In the genomic region with DNA sequence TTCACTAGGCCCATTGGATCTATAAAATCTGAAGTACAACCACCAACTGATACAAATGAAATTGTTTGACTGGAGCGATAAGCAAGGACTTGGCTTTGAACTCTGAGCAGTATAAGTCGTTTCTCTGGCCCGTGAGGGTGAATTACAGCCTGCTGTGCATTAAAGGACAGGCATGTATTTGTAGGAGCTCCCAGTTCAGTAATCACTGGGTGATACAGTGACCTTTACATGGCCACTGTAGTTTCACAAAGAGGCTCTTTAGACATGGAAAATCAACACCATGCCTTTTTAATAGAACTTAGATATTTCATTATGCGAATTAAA, we compare ENCODE assay signal across 34 cellular contexts.
"Had no signal": no experiment of that assay in that cellular context is flagged by ENCODE, and none has a peak within 500 bp of the region (broad histone marks: within the 10 kb centered on the region; RNA-seq: fewer than 3 reads in every experiment).

No MANE protein-coding gene starts in this region.

- H3K9me3 ChIP-seq: adrenal gland, body of pancreas, breast epithelium had no signal

- H3K4me1 ChIP-seq: adrenal gland, body of pancreas, breast epithelium had no signal

- H3K4me3 ChIP-seq: adrenal gland, body of pancreas, breast epithelium had no signal

- H3K36me3 ChIP-seq: adrenal gland, brain microvascular endothelial cell, breast epithelium had no signal

- DNase-seq: activated B cell treated with CpG ODN at 0.5 μM for 24 hours; activated CD4-positive, alpha-beta memory T cell treated with anti-CD3 and anti-CD28 coated beads for 36 hours; activated CD4-positive, alpha-beta T cell treated with anti-CD3 and anti-CD28 coated beads for 4 hours; activated CD4-positive, alpha-beta T cell treated with anti-CD3 and anti-CD28 coated beads, Interleukin-2, amount 10 ng/mL, durations not matched to agents 24 days and 14 days; activated CD4-positive, alpha-beta T cell treated with anti-CD3 and anti-CD28 coated beads, Interleukin-2, amount 50 U/mL, for 1 hour; activated CD4-positive, alpha-beta T cell treated with anti-CD3 and anti-CD28 coated beads, Interleukin-2, amount 50 U/mL, for 4 hours; activated CD4-positive, CD25-positive, alpha-beta regulatory T cell treated with anti-CD3 and anti-CD28 coated beads, Interleukin-2, amount 50 U/mL, for 72 hours; activated CD8-positive, alpha-beta memory T cell treated with anti-CD3 and anti-CD28 coated beads, Interleukin-2, amount 50 U/mL, for 4 hours; activated CD8-positive, alpha-beta T cell treated with anti-CD3 and anti-CD28 coated beads for 36 hours; activated effector memory CD4-positive, alpha-beta T cell treated with anti-CD3 and anti-CD28 coated beads, Interleukin-2, amount 50 U/mL, for 16 hours; activated gamma-delta T cell treated with Interleukin-2 at 50 U/mL for 16 hours; activated naive CD4-positive, alpha-beta T cell; activated naive CD4-positive, alpha-beta T cell treated with anti-CD3 and anti-CD28 coated beads for 36 hours; activated naive CD4-positive, alpha-beta T cell treated with anti-CD3 and anti-CD28 coated beads, Interleukin-2, amount 50 U/mL, for 16 hours; activated naive CD8-positive, alpha-beta T cell treated with anti-CD3 and anti-CD28 coated beads for 36 hours; activated T-cell treated with anti-CD3 and anti-CD28 coated beads for 4 hours; activated T-cell treated with anti-CD3 and anti-CD28 coated beads, Interleukin-2, amount 50 U/mL, for 1 hour; activated T-cell treated with anti-CD3 and anti-CD28 coated beads, Interleukin-2, amount 50 U/mL, for 4 hours; activated T-cell treated with anti-CD3 and anti-CD28 coated beads, Interleukin-2, amount 50 U/mL, for 72 hours; adrenal gland; amniotic stem cell; aorta; body of pancreas; brain microvascular endothelial cell; central memory CD4-positive, alpha-beta T cell; T-cell; T-helper 17 cell; T-helper 9 cell had no signal

- FAIRE-seq: astrocyte, TTC549 had no signal

- H3K27me3 ChIP-seq: adrenal gland, body of pancreas, brain microvascular endothelial cell, breast epithelium had no signal

- ATAC-seq: activated CD8-positive, alpha-beta T cell treated with anti-CD3 and anti-CD28 coated beads for 36 hours; activated naive CD4-positive, alpha-beta T cell treated with anti-CD3 and anti-CD28 coated beads, Interleukin-2, amount 50 U/mL, for 72 hours; activated T-cell treated with anti-CD3 and anti-CD28 coated beads, Interleukin-2, amount 50 U/mL, for 4 hours; activated T-cell treated with anti-CD3 and anti-CD28 coated beads, Interleukin-2, amount 50 U/mL, for 72 hours; activated T-helper 17 cell treated with anti-CD3 and anti-CD28 coated beads, Interleukin-2, amount 50 U/mL, for 72 hours; body of pancreas; T-cell; T-helper 17 cell had no signal

- H3K27ac ChIP-seq: adrenal gland, body of pancreas, brain microvascular endothelial cell, breast epithelium, VCaP had no signal
